Comparison of ENCODE assay signal across 26 cellular contexts in genomic region chr14:73244541-73244940, GRCh38. TPM values are rescaled to one million over a fixed set of nuclear protein-coding genes. Genes with fewer than 3 reads are reported as not detected.
DNase-seq lines count a peak whose midpoint lies in the region; ATAC-seq, FAIRE-seq and TF ChIP-seq lines count a peak whose summit lies in the region.
"Had no signal": no experiment of that assay in that cellular context is flagged by ENCODE, and none has a peak within 500 bp of the region (broad histone marks: within the 10 kb centered on the region; RNA-seq: fewer than 3 reads in every experiment).

No MANE protein-coding gene starts in this region.

- intact Hi-C loops in K562 (cut with micrococcal nuclease) = no loop called here

- no peak for TF ChIP-seq CTCF in K562 (IDR thresholded peaks at IDR 0.05 in 2 of 3, conservative IDR thresholded peaks at IDR 0.05 in 1 of 3; ENCODE audit: insufficient read depth in 2 of 3, low read depth in 1 of 3, low read length in 3 of 3)

- no peak for TF ChIP-seq RAD21 in K562 (CRISPR knock-in tag; conservative IDR thresholded peaks at IDR 0.05 in 1 of 2, IDR thresholded peaks at IDR 0.05 in 1 of 2)

- DNase-seq in T-helper 2 cell treated with Interferon-gamma antibody and Interleukin-4, amounts not matched to agents 5 μg/mL and 100 μg/mL, for 36 hours (ENCODE audit: low spot score) = no peak
- no peak for DNase-seq in T-helper 2 cell
- DNase-seq in K562 (ENCODE audit: extremely low read depth in 1 of 4, low spot score in 3 of 4) = no peak
- DNase-seq in naive thymus-derived CD8-positive, alpha-beta T cell = no peak
- no peak for DNase-seq in midbrain (lab: John Stamatoyannopoulos, UW)
- no peak for DNase-seq in effector memory CD8-positive, alpha-beta T cell
- DNase-seq: activated CD4-positive, alpha-beta memory T cell treated with anti-CD3 and anti-CD28 coated beads for 36 hours; activated CD8-positive, alpha-beta memory T cell treated with anti-CD3 and anti-CD28 coated beads, Interleukin-2, amount 50 U/mL, for 48 hours; activated effector memory CD4-positive, alpha-beta T cell treated with anti-CD3 and anti-CD28 coated beads, Interleukin-2, amount 50 U/mL, for 16 hours; amniotic stem cell; COR-L47; DMS53; effector CD8-positive, alpha-beta T cell; GM23248; HFFc6; lower lobe of right lung; NCI-H1048; NCI-H187; NCI-H2171; NCI-H524 treated with DMSO at 0.1 percent for 48 hours; substantia nigra had no signal

- H3K9me1 ChIP-seq in K562 (ENCODE audit: control insufficient read depth, insufficient read depth, low read length) = no peaks in the 10 kb centered on the region

- peaks cover 0 to 29% (median 6%) of the 10 kb centered on the region in 11 experiments; a peak in 15 of 22 replicates for H4K20me1 ChIP-seq in BLaER1 treated with 17β-estradiol and CSF1 and Interleukin-3, amounts not matched to agents 10 nM and 100 nM
- no peaks in the 10 kb centered on the region for H4K20me1 ChIP-seq in K562 (replicated peaks; ENCODE audit: control insufficient read depth, insufficient read depth, low read length)

- H3K36me3 ChIP-seq in BLaER1 treated with 17β-estradiol and CSF1 and Interleukin-3, amounts not matched to agents 10 nM and 100 nM = no peaks in the 10 kb centered on the region
- no peaks in the 10 kb centered on the region for H3K36me3 ChIP-seq in K562 (ENCODE audit: control insufficient read depth, insufficient read depth, low read length)
- H3K36me3 ChIP-seq: lower lobe of right lung had no signal

- no peak for TF ChIP-seq POLR2A in K562 (conservative IDR thresholded peaks at IDR 0.05)

- in situ Hi-C loops in K562 (cut with MboI) = no loop called here

- no peak overlapping the region for H3K27ac ChIP-seq in BLaER1 treated with 17β-estradiol and CSF1 and Interleukin-3, amounts not matched to agents 10 nM and 100 nM
- H3K27ac ChIP-seq in K562 (ENCODE audit: extremely low read depth, low read depth, low read length) = no peak overlapping the region
- H3K27ac ChIP-seq: GM23248, lower lobe of right lung had no signal

- no peak overlapping the region for H2AFZ ChIP-seq in K562 (ENCODE audit: low read depth, low read length)
- H2AFZ ChIP-seq: GM23248 had no signal

- CTCF ChIA-PET in K562 (lab: Yijun Ruan, JAX; ENCODE audit: low intra/inter-chr PET ratio) = no interaction called here

- H3K9ac ChIP-seq in BLaER1 treated with 17β-estradiol and CSF1 and Interleukin-3, amounts not matched to agents 10 nM and 100 nM = no peak overlapping the region
- H3K9ac ChIP-seq in K562 (ENCODE audit: insufficient read depth in 1 of 2, low read depth in 2 of 2, low read length in 2 of 2) = no peak overlapping the region; a peak in 1 of 4 replicates
- H3K9ac ChIP-seq: GM23248 had no signal

- H3K27ac Mint-ChIP-seq in T-helper 2 cell treated with Interferon-gamma antibody and Interleukin-4, amounts not matched to agents 5 μg/mL and 100 μg/mL, for 36 hours = no peak overlapping the region
- peak overlapping the region in 1 of 10 donors; percentile 69 for H3K27ac Mint-ChIP-seq in naive thymus-derived CD8-positive, alpha-beta T cell
- H3K27ac Mint-ChIP-seq in effector memory CD8-positive, alpha-beta T cell = no peak overlapping the region
- H3K27ac Mint-ChIP-seq: activated CD4-positive, alpha-beta memory T cell treated with anti-CD3 and anti-CD28 coated beads for 36 hours; HFFc6 had no signal

- peak overlapping the region; percentile 73 to 98 (median 92) for H3K4me2 ChIP-seq in BLaER1 treated with 17β-estradiol and CSF1 and Interleukin-3, amounts not matched to agents 10 nM and 100 nM
- H3K4me2 ChIP-seq in K562 (ENCODE audit: insufficient read depth, low read length) = no peak overlapping the region

- H3K27me3 Mint-ChIP-seq in T-helper 2 cell treated with Interferon-gamma antibody and Interleukin-4, amounts not matched to agents 5 μg/mL and 100 μg/mL, for 36 hours (ENCODE audit: low read depth) = peaks cover 53% of the 10 kb centered on the region
- H3K27me3 Mint-ChIP-seq in naive thymus-derived CD8-positive, alpha-beta T cell = peaks cover 16 to 57% (median 29%) of the 10 kb centered on the region in 5 donors
- H3K27me3 Mint-ChIP-seq in effector memory CD8-positive, alpha-beta T cell = peaks cover 29 to 59% of the 10 kb centered on the region in 2 donors

- H3K9me3 ChIP-seq in BLaER1 treated with 17β-estradiol and CSF1 and Interleukin-3, amounts not matched to agents 10 nM and 100 nM (replicated peaks in 1 of 11) = no peaks in the 10 kb centered on the region
- no peaks in the 10 kb centered on the region for H3K9me3 ChIP-seq in K562 (replicated peaks; ENCODE audit: control insufficient read depth, insufficient read depth, low read depth, low read length)
- H3K9me3 ChIP-seq: lower lobe of right lung had no signal

- TF ChIP-seq EP300 in K562 (IDR thresholded peaks at IDR 0.05; ENCODE audit: low read length) = no peak

- H3K9me3 Mint-ChIP-seq in T-helper 2 cell treated with Interferon-gamma antibody and Interleukin-4, amounts not matched to agents 5 μg/mL and 100 μg/mL, for 36 hours = no peaks in the 10 kb centered on the region
- H3K9me3 Mint-ChIP-seq in naive thymus-derived CD8-positive, alpha-beta T cell = peaks cover 0 to 2% (median 0%) of the 10 kb centered on the region in 9 donors
- H3K9me3 Mint-ChIP-seq in effector memory CD8-positive, alpha-beta T cell = no peaks in the 10 kb centered on the region
- H3K9me3 Mint-ChIP-seq: activated CD4-positive, alpha-beta memory T cell treated with anti-CD3 and anti-CD28 coated beads for 36 hours; HFFc6 had no signal

- peaks cover 92 to 100% (median 100%) of the 10 kb centered on the region in 10 experiments for H3K4me1 ChIP-seq in BLaER1 treated with 17β-estradiol and CSF1 and Interleukin-3, amounts not matched to agents 10 nM and 100 nM
- peaks cover 9 to 24% of the 10 kb centered on the region in 2 experiments; a peak in 4 of 5 replicates for H3K4me1 ChIP-seq in K562 (replicated peaks in 1 of 2; ENCODE audit: control insufficient read depth in 2 of 2, insufficient read depth in 2 of 2, low read length in 2 of 2)

- H3K36me3 Mint-ChIP-seq in T-helper 2 cell treated with Interferon-gamma antibody and Interleukin-4, amounts not matched to agents 5 μg/mL and 100 μg/mL, for 36 hours (ENCODE audit: low read depth) = no peaks in the 10 kb centered on the region
- peaks cover 0 to 3% (median 0%) of the 10 kb centered on the region in 3 donors for H3K36me3 Mint-ChIP-seq in naive thymus-derived CD8-positive, alpha-beta T cell
- peaks cover 7% of the 10 kb centered on the region for H3K36me3 Mint-ChIP-seq in effector memory CD8-positive, alpha-beta T cell (ENCODE audit: insufficient read depth)
- H3K36me3 Mint-ChIP-seq: activated CD4-positive, alpha-beta memory T cell treated with anti-CD3 and anti-CD28 coated beads for 36 hours had no signal

- H3K4me1 Mint-ChIP-seq in T-helper 2 cell treated with Interferon-gamma antibody and Interleukin-4, amounts not matched to agents 5 μg/mL and 100 μg/mL, for 36 hours (ENCODE audit: low read depth) = peaks cover 25% of the 10 kb centered on the region
- H3K4me1 Mint-ChIP-seq in naive thymus-derived CD8-positive, alpha-beta T cell = peaks cover 18 to 54% (median 31%) of the 10 kb centered on the region in 4 donors
- peaks cover 26 to 27% of the 10 kb centered on the region in 2 donors for H3K4me1 Mint-ChIP-seq in effector memory CD8-positive, alpha-beta T cell (ENCODE audit: low read depth in 2 of 2)

- peak overlapping the region; percentile 40 for H3K4me3 Mint-ChIP-seq in T-helper 2 cell treated with Interferon-gamma antibody and Interleukin-4, amounts not matched to agents 5 μg/mL and 100 μg/mL, for 36 hours
- peak overlapping the region in 9 of 10 donors; percentile 15 to 88 (median 75) for H3K4me3 Mint-ChIP-seq in naive thymus-derived CD8-positive, alpha-beta T cell
- H3K4me3 Mint-ChIP-seq in effector memory CD8-positive, alpha-beta T cell = peak overlapping the region in 1 of 2 donors; percentile 82

- 40% methylated on average over 5 of the region's 6 CpGs for WGBS in K562 (ENCODE audit: insufficient coverage, low coverage, missing lambda C conversion rate)

- no TSS peak for BruUV-seq in K562 (replicated peaks; lab: Mats Ljungman, UMichigan)

- peak overlapping the region in 1 of 10 experiments; percentile 61; a peak in 1 of 20 replicates for H3K4me3 ChIP-seq in BLaER1 treated with 17β-estradiol and CSF1 and Interleukin-3, amounts not matched to agents 10 nM and 100 nM
- no peak overlapping the region for H3K4me3 ChIP-seq in K562
- H3K4me3 ChIP-seq: GM23248 had no signal

- no peak for ATAC-seq in K562
- ATAC-seq in naive thymus-derived CD8-positive, alpha-beta T cell = no peak
- no peak for ATAC-seq in effector memory CD8-positive, alpha-beta T cell (replicated peaks)
- ATAC-seq in HG03432 (IDR thresholded peaks at IDR 0.05; ENCODE audit: unreplicated experiment) = no peak
- ATAC-seq: activated CD4-positive, CD25-positive, alpha-beta regulatory T cell treated with anti-CD3 and anti-CD28 coated beads, Interleukin-2, amount 50 U/mL, for 24 hours had no signal

- H3K27me3 ChIP-seq in BLaER1 treated with 17β-estradiol and CSF1 and Interleukin-3, amounts not matched to agents 10 nM and 100 nM = peaks cover 28 to 82% (median 74%) of the 10 kb centered on the region in 11 experiments
- H3K27me3 ChIP-seq in K562 (ENCODE audit: control insufficient read depth in 2 of 2, insufficient read depth in 2 of 2, low read length in 2 of 2) = peaks cover 2 to 34% of the 10 kb centered on the region in 2 experiments; a peak in 4 of 5 replicates

- no peak for FAIRE-seq in K562 (lab: Jason Lieb, UNC)
- FAIRE-seq: TTC549 had no signal

- POLR2A ChIA-PET in K562 (lab: Yijun Ruan, JAX) = no interaction called here
- POLR2A ChIA-PET in naive thymus-derived CD8-positive, alpha-beta T cell (lab: Charles Lee) = no interaction called here

- no peaks in the 10 kb centered on the region for H3K79me2 ChIP-seq in K562 (ENCODE audit: control insufficient read depth, insufficient read depth, low read length)

RNA-seq across cellular contexts. Expression of gene PAPLN, which starts 7.2 kb away (rescaled TPM):
- total RNA-seq in K562 (2011; cell fraction: chromatin; rRNA removed; ENCODE audit: low replicate concordance) = 34.7 and 36.1 TPM in 2 replicates
- 21.0 and 22.8 TPM in 2 replicates for total RNA-seq in K562 (2011; cell fraction: nucleolus; rRNA removed)
- total RNA-seq in K562 (2011; cell fraction: nucleoplasm; rRNA removed) = 23.0 and 23.8 TPM in 2 replicates
- 1.3 and 1.7 TPM in 2 replicates for total RNA-seq in K562 (2014; rRNA removed)
- total RNA-seq in K562 (2014; rRNA removed; fragmentation: Illumina TruSeq; extraction: Trizol) = 1.2 and 1.4 TPM in 2 replicates
- total RNA-seq in K562 (2015; rRNA removed; fragmentation: Illumina TruSeq; extraction: Trizol) = 1.2 TPM in 2 replicates
- total RNA-seq in K562 (2021) = 2.2 and 2.9 TPM in 2 replicates
- polyA plus RNA-seq in K562 (2011; rRNA removed) = 2.9 and 4.2 TPM in 2 replicates
- 1.4 and 2.2 TPM in 2 replicates for polyA plus RNA-seq in K562 (2011; cell fraction: cytosol; rRNA removed)
- polyA plus RNA-seq in K562 (2011; cell fraction: nucleus; rRNA removed) = 20.9 and 24.5 TPM in 2 replicates
- polyA plus RNA-seq in K562 (2012) = 2.8 and 5.5 TPM in 2 replicates
- polyA plus RNA-seq in K562 (2014; fragmentation: Illumina TruSeq; extraction: Trizol) = 1.7 and 2.2 TPM in 2 replicates
- under 1 TPM; 0.43 to 0.56 TPM for polyA plus RNA-seq in K562 (2014; fragmentation: Nextera tagmentation; extraction: Ambion mirVana)
- polyA plus RNA-seq in K562 (2014; rRNA removed) = 3.5 and 5.5 TPM in 2 replicates
- polyA minus RNA-seq in K562 (2011; rRNA and poly(A)+ RNA removed) = 0.95 and 1.7 TPM in 2 replicates
- 0.55 and 1.8 TPM in 2 replicates for polyA minus RNA-seq in K562 (2011; cell fraction: cytosol; rRNA and poly(A)+ RNA removed)
- polyA minus RNA-seq in K562 (2011; cell fraction: nucleus; rRNA and poly(A)+ RNA removed) = 6.7 and 8.3 TPM in 2 replicates
- total RNA-seq in naive thymus-derived CD8-positive, alpha-beta T cell = under 1 TPM; 0.10 to 0.11 TPM
- under 1 TPM; 0.07 to 0.37 (median 0.10) TPM for polyA plus RNA-seq in naive thymus-derived CD8-positive, alpha-beta T cell
- total RNA-seq: G401 had no signal
